8 cellular contexts compared by ENCODE assay signal in genomic region chr11:102495161-102496042, GRCh38. TPM values are rescaled to one million over a fixed set of nuclear protein-coding genes. Genes with fewer than 3 reads are reported as not detected.
A peak's percentile ranks its signal among the peaks of the same experiment; 100 is the strongest.
DNase-seq lines count a peak whose midpoint lies in the region; ATAC-seq and TF ChIP-seq lines count a peak whose summit lies in the region.

No MANE protein-coding gene starts in this region.

- H3K36me3 Mint-ChIP-seq in T-helper 17 cell (ENCODE audit: low read depth): peaks cover 3% of the 10 kb centered on the region

- intact Hi-C loops in dorsolateral prefrontal cortex (cut with DNase I) (loop anchor here (2.0 to 5.0 kb wide), 9 partner anchors 105 to 208 kb away; partner anchors contain the start of gene BIRC2 (in 1 of the 2)), right lobe of liver (cut with DNase I) (loop anchor here in 1 of 2 donors (5.0 kb wide), 1 partner anchor 103 kb away; no protein-coding TSS in a partner anchor), testis (cut with DNase I; ENCODE audit: low total_unique reads) (loop anchor here (10.0 kb wide), 3 partner anchors 141 to 211 kb away; no protein-coding TSS in a partner anchor)

- H3K4me1 ChIP-seq in right lobe of liver: peaks cover 0 to 14% (median 6%) of the 10 kb centered on the region in 4 donors
- no peaks in the 10 kb centered on the region for H3K4me1 ChIP-seq in testis

- H3K27me3 ChIP-seq in dorsolateral prefrontal cortex: peaks cover 0 to 11% (median 0%) of the 10 kb centered on the region in 45 donors
- no peaks in the 10 kb centered on the region for H3K27me3 ChIP-seq in right lobe of liver
- no peaks in the 10 kb centered on the region for H3K27me3 ChIP-seq in testis

- peaks cover 5% of the 10 kb centered on the region for H3K4me1 Mint-ChIP-seq in T-helper 17 cell

- peak; percentile 35 for DNase-seq in CMK (ENCODE audit: low read depth)
- DNase-seq in NCI-H187 (lab: John Stamatoyannopoulos, UW): peak; percentile 7 to 27
- DNase-seq in T-helper 17 cell: peak in 1 of 3 donors; percentile 18
- peak in 1 of 10 donors; percentile 6 for DNase-seq in dorsolateral prefrontal cortex
- DNase-seq in right lobe of liver: peak in 1 of 3 donors; percentile 52
- DNase-seq in testis: peak; percentile 36

- H3K36me3 ChIP-seq in right lobe of liver (no peaks in the 10 kb centered on the region), testis (ENCODE audit: low read depth, missing control alignments) (no peaks in the 10 kb centered on the region)

- H3K4me3 ChIP-seq in dorsolateral prefrontal cortex: peak overlapping the region in 35 of 59 donors; percentile 1 to 53 (median 32)
- no peak overlapping the region for H3K4me3 ChIP-seq in right lobe of liver
- no peak overlapping the region for H3K4me3 ChIP-seq in testis

- WGBS in right lobe of liver (ENCODE audit: insufficient coverage, low coverage, low lambda C conversion rate, missing lambda C conversion rate): 29% methylated on average over 12 of the region's 12 CpGs
- 16 to 19% methylated on average over 12 of the region's 12 CpGs for WGBS in testis, 2 donors

- peak; percentile 66 to 95 (median 84) for TF ChIP-seq CTCF in dorsolateral prefrontal cortex (IDR thresholded peaks at IDR 0.05 in 54 of 56, conservative IDR thresholded peaks at IDR 0.05 in 2 of 56; ENCODE audit: low read depth in 1 of 56, partially characterized antibody in 56 of 56)
- TF ChIP-seq CTCF in right lobe of liver (IDR thresholded peaks at IDR 0.05): peak; percentile 58 to 83 (median 74)
- peak; percentile 41 to 67 (median 67) for TF ChIP-seq CTCF in testis (IDR thresholded peaks at IDR 0.05)

- H3K27ac ChIP-seq in dorsolateral prefrontal cortex (peak overlapping the region in 1 of 59 donors; percentile 3), right lobe of liver (peak overlapping the region in 2 of 3 donors; percentile 1 to 37), testis (no peak overlapping the region)

- ATAC-seq in GM18868 (IDR thresholded peaks at IDR 0.05; ENCODE audit: unreplicated experiment) (peak; percentile 88), HG03045 (IDR thresholded peaks at IDR 0.05; ENCODE audit: unreplicated experiment) (peak; percentile 74), T-helper 17 cell (peak; percentile 85), right lobe of liver (peak; percentile 86 to 94 (median 88))

- H3K4me3 Mint-ChIP-seq in T-helper 17 cell: no peak overlapping the region

- no peak overlapping the region for H3K27ac Mint-ChIP-seq in T-helper 17 cell

- H3K9me3 ChIP-seq in T-helper 17 cell (ENCODE audit: control insufficient read depth, low read length, poor library complexity, severe bottlenecking) (no peaks in the 10 kb centered on the region), right lobe of liver (no peaks in the 10 kb centered on the region), testis (no peaks in the 10 kb centered on the region)

- no peak for TF ChIP-seq POLR2A in right lobe of liver (IDR thresholded peaks at IDR 0.05)
- no peak for TF ChIP-seq POLR2A in testis (IDR thresholded peaks at IDR 0.05)

- peaks cover 30% of the 10 kb centered on the region for H3K27me3 Mint-ChIP-seq in T-helper 17 cell

RNA-seq across cellular contexts. Expression of gene MMP7, which starts 35.1 kb away (rescaled TPM):
- total RNA-seq in T-helper 17 cell (not detected), dorsolateral prefrontal cortex (under 1 TPM in 1 of 120 experiments, not detected in 119; 0.81 TPM), right lobe of liver (1 to 10 TPM in 3 of 6 experiments, under 1 TPM in 3; 0.37 to 2.9 (median 1.1) TPM), testis (under 1 TPM in 1 of 2 donors, not detected in 1; 0.63 TPM)
- polyA plus RNA-seq in testis (ENCODE audit: insufficient read depth, low read depth, low replicate concordance): 6.2 TPM

RNA-seq across cellular contexts. Expression of gene TMEM123, which starts 42.8 kb away (rescaled TPM):
- 100 to 1,000 TPM; 372 to 400 TPM for total RNA-seq in T-helper 17 cell
- total RNA-seq in dorsolateral prefrontal cortex: 100 to 1,000 TPM in 9 of 120 experiments, 10 to 100 TPM in 111; 31.8 to 163 (median 68.8) TPM
- total RNA-seq in right lobe of liver: 100 to 1,000 TPM; 173 to 557 (median 229) TPM
- 100 to 1,000 TPM; 177 to 218 TPM for total RNA-seq in testis
- polyA plus RNA-seq in testis (ENCODE audit: insufficient read depth, low read depth, low replicate concordance): 137 TPM

Comparison
In these comparisons a context has a peak if more than half of its experiments do, and no peak if none do; other contexts are left out.
1. H3K27ac ChIP-seq: peak in right lobe of liver (2 of 3); none in testis (0 of 2).
2. H3K4me3 ChIP-seq: peak in dorsolateral prefrontal cortex (35 of 59); none in right lobe of liver (0 of 3) and testis (0 of 2).
3. Peak in every context shown above with its lines, with median percentiles within 50 percentile points of each other: ATAC-seq and CTCF ChIP-seq.